In the genomic region with DNA sequence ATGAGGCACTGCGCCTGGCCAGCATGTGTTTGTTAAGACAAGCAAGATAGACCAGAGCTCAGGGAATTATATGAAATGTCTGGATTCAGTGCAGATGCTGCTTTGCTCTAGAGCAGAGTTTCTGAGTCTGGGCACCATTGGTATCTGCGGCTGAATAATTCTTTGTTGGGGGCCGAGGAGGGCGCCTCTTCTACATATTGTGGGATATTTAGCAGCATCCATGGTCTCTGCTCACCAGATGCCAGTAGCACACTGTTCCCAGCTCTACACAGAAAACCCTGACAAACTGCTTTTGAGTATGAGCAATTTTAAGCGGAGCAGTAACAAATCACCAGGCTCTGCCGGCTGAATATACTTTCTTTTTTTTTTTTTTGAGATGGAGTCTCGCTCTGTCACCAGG, we compare ENCODE assay signal across 35 cellular contexts. TPM values are rescaled to one million over a fixed set of nuclear protein-coding genes. Genes with fewer than 3 reads are reported as not detected.
"Had no signal": no experiment of that assay in that cellular context is flagged by ENCODE, and none has a peak within 500 bp of the region (broad histone marks: within the 10 kb centered on the region; RNA-seq: fewer than 3 reads in every experiment).

No MANE protein-coding gene starts in this region.

- H3K9me3 Mint-ChIP-seq: activated CD4-positive, alpha-beta memory T cell treated with anti-CD3 and anti-CD28 coated beads, Interleukin-2, amount 10 ng/mL, durations not matched to agents 7 days and 5 days; activated CD4-positive, alpha-beta T cell treated with anti-CD3 and anti-CD28 coated beads, Interleukin-2, amount 10 ng/mL, durations not matched to agents 7 days and 5 days; activated T-cell treated with anti-CD3 and anti-CD28 coated beads, Interleukin-2, amount 50 U/mL, for 4 hours; T-helper 2 cell treated with Interferon-gamma antibody and Interleukin-4, amounts not matched to agents 5 μg/mL and 100 μg/mL, for 36 hours had no signal

- H3K36me3 Mint-ChIP-seq: activated naive CD8-positive, alpha-beta T cell had no signal

- H3K4me1 Mint-ChIP-seq: activated CD4-positive, alpha-beta memory T cell treated with anti-CD3 and anti-CD28 coated beads, Interleukin-2, amount 10 ng/mL, durations not matched to agents 7 days and 5 days; activated CD4-positive, alpha-beta T cell treated with anti-CD3 and anti-CD28 coated beads for 36 hours; activated CD4-positive, alpha-beta T cell treated with anti-CD3 and anti-CD28 coated beads, Interleukin-2, amount 10 ng/mL, durations not matched to agents 7 days and 5 days; activated T-helper 17 cell treated with anti-CD3 and anti-CD28 coated beads, Interleukin-2, amount 50 U/mL, for 72 hours had no signal

- H3K27me3 Mint-ChIP-seq: activated CD4-positive, alpha-beta T cell treated with anti-CD3 and anti-CD28 coated beads for 36 hours; activated CD4-positive, alpha-beta T cell treated with anti-CD3 and anti-CD28 coated beads, Interleukin-2, amount 10 ng/mL, durations not matched to agents 7 days and 5 days; activated naive CD8-positive, alpha-beta T cell; activated T-helper 17 cell treated with anti-CD3 and anti-CD28 coated beads, Interleukin-2, amount 50 U/mL, for 72 hours; T-helper 17 cell had no signal

- DNase-seq: activated CD4-positive, alpha-beta memory T cell treated with anti-CD3 and anti-CD28 coated beads, Interleukin-2, amount 10 ng/mL, durations not matched to agents 7 days and 5 days; activated CD4-positive, alpha-beta T cell treated with anti-CD3 and anti-CD28 coated beads for 36 hours; activated CD4-positive, alpha-beta T cell treated with anti-CD3 and anti-CD28 coated beads, Interleukin-2, amount 10 ng/mL, durations not matched to agents 7 days and 5 days; activated CD4-positive, alpha-beta T cell treated with anti-CD3 and anti-CD28 coated beads, Interleukin-2, amount 50 U/mL, for 4 hours; activated CD4-positive, CD25-positive, alpha-beta regulatory T cell; activated CD4-positive, CD25-positive, alpha-beta regulatory T cell treated with anti-CD3 and anti-CD28 coated beads, Interleukin-2, amount 50 U/mL, for 72 hours; activated CD8-positive, alpha-beta memory T cell treated with anti-CD3 and anti-CD28 coated beads, Interleukin-2, amount 50 U/mL, for 48 hours; activated effector memory CD4-positive, alpha-beta T cell treated with Interleukin-2 at 50 U/mL for 16 hours; activated gamma-delta T cell treated with Interleukin-2 at 50 U/mL for 16 hours; activated naive CD4-positive, alpha-beta T cell treated with anti-CD3 and anti-CD28 coated beads, Interleukin-2, amount 50 U/mL, for 16 hours; activated naive CD4-positive, alpha-beta T cell treated with Interleukin-2 at 50 U/mL for 16 hours; activated T-cell treated with anti-CD3 and anti-CD28 coated beads for 4 hours; activated T-cell treated with anti-CD3 and anti-CD28 coated beads, Interleukin-2, amount 50 U/mL, for 4 hours; amniotic stem cell; aorta; body of pancreas; cortex of kidney; dermis blood vessel endothelial cell; effector CD8-positive, alpha-beta T cell; esophagus squamous epithelium; foreskin melanocyte; glutamatergic neuron; heart left ventricle; SW 1271; T-helper 1 cell; T-helper 17 cell; T1000; WERI-Rb-1 had no signal

- H3K4me3 Mint-ChIP-seq: activated CD4-positive, alpha-beta memory T cell treated with anti-CD3 and anti-CD28 coated beads, Interleukin-2, amount 10 ng/mL, durations not matched to agents 7 days and 5 days; activated CD4-positive, alpha-beta T cell treated with anti-CD3 and anti-CD28 coated beads for 36 hours; activated CD4-positive, alpha-beta T cell treated with anti-CD3 and anti-CD28 coated beads, Interleukin-2, amount 10 ng/mL, durations not matched to agents 7 days and 5 days; activated naive CD8-positive, alpha-beta T cell; activated T-cell treated with anti-CD3 and anti-CD28 coated beads, Interleukin-2, amount 50 U/mL, for 4 hours; activated T-helper 17 cell treated with anti-CD3 and anti-CD28 coated beads, Interleukin-2, amount 50 U/mL, for 72 hours; T-helper 17 cell; T-helper 2 cell treated with Interferon-gamma antibody and Interleukin-4, amounts not matched to agents 5 μg/mL and 100 μg/mL, for 36 hours had no signal

- H3K27ac Mint-ChIP-seq: activated CD4-positive, alpha-beta memory T cell treated with anti-CD3 and anti-CD28 coated beads, Interleukin-2, amount 10 ng/mL, durations not matched to agents 7 days and 5 days; activated CD4-positive, alpha-beta T cell treated with anti-CD3 and anti-CD28 coated beads for 36 hours; activated CD4-positive, alpha-beta T cell treated with anti-CD3 and anti-CD28 coated beads, Interleukin-2, amount 10 ng/mL, durations not matched to agents 7 days and 5 days; activated naive CD8-positive, alpha-beta T cell; activated T-helper 17 cell treated with anti-CD3 and anti-CD28 coated beads, Interleukin-2, amount 50 U/mL, for 72 hours; T-helper 17 cell; T-helper 2 cell treated with Interferon-gamma antibody and Interleukin-4, amounts not matched to agents 5 μg/mL and 100 μg/mL, for 36 hours had no signal

RNA-seq across cellular contexts. Expression of gene LDHAL6B, which starts 3.6 kb away (rescaled TPM):
- total RNA-seq: activated CD4-positive, alpha-beta memory T cell treated with anti-CD3 and anti-CD28 coated beads, Interleukin-2, amount 10 ng/mL, durations not matched to agents 7 days and 5 days; activated CD4-positive, alpha-beta T cell treated with anti-CD3 and anti-CD28 coated beads for 36 hours; activated CD4-positive, alpha-beta T cell treated with anti-CD3 and anti-CD28 coated beads, Interleukin-2, amount 10 ng/mL, durations not matched to agents 7 days and 5 days; activated T-cell treated with anti-CD3 and anti-CD28 coated beads, Interleukin-2, amount 50 U/mL, for 4 hours; activated T-helper 17 cell treated with anti-CD3 and anti-CD28 coated beads, Interleukin-2, amount 50 U/mL, for 72 hours; aorta; body of pancreas; chondrocyte; dermis blood vessel endothelial cell; endothelial cell of umbilical vein; esophagus squamous epithelium; fibroblast of lung; fibroblast of villous mesenchyme; heart left ventricle; T-helper 17 cell had no signal
